ENCODE assay signal across 21 cellular contexts in the genomic region with DNA sequence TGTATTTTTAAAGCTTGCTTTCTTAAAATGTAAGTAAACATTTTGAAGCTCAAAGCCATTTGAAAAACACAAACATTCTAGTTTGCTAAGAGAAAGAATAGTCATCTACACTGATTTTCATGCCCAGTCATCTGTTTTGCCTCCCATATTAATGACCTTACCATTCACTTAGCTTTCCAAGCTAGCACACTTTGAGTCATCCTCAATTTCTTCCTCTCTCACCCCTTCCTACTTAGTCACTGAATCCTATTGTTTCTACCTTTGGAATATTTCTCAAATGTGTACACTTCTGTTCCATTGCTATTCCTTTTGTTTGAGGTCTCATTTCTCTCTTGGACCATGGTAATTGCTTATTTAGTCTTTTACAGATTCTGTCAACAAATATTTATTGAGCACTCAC. TPM values are rescaled to one million over a fixed set of nuclear protein-coding genes. Genes with fewer than 3 reads are reported as not detected.
DNase-seq lines count a peak whose midpoint lies in the region; ATAC-seq and TF ChIP-seq lines count a peak whose summit lies in the region.
"Had no signal": no experiment of that assay in that cellular context is flagged by ENCODE, and none has a peak within 500 bp of the region (broad histone marks: within the 10 kb centered on the region; RNA-seq: fewer than 3 reads in every experiment).

No MANE protein-coding gene starts in this region.

- no peak for ATAC-seq in GM18867 (IDR thresholded peaks at IDR 0.05; ENCODE audit: unreplicated experiment)
- no peak for ATAC-seq in HG03457 (IDR thresholded peaks at IDR 0.05; ENCODE audit: unreplicated experiment)

- DNase-seq in HT1080 (ENCODE audit: low read depth), result peak; percentile 69
- DNase-seq in RKO (ENCODE audit: low spot score), result peak; percentile 59
- peak; percentile 12 for DNase-seq in epithelial cell of proximal tubule (ENCODE audit: low read depth)
- peak; percentile 3 for DNase-seq in skeletal muscle cell (ENCODE audit: low read depth)
- no peak for DNase-seq in DMS114 treated with DMSO at 0.1 percent for 48 hours (lab: John Stamatoyannopoulos, UW; ENCODE audit: unreplicated experiment)
- DNase-seq: AML-193, DMS79, HFFc6, IMR-90, MM.1S, NCI-H1092 treated with DMSO at 0.1 percent for 48 hours, NCI-H146, NCI-H2081 treated with DMSO at 0.1 percent for 48 hours, NCI-H2227 treated with DMSO at 0.1 percent for 48 hours, NCI-H510A treated with DMSO at 0.1 percent for 48 hours, NCI-H774, T-helper 2 cell had no signal

- H3K4me3 ChIP-seq in epithelial cell of proximal tubule (ENCODE audit: low read depth, low read length) (no peak overlapping the region), skeletal muscle cell (ENCODE audit: low read depth, low read length) (no peak overlapping the region)
- H3K4me3 ChIP-seq: SJSA1 had no signal

- no peak for TF ChIP-seq CTCF in epithelial cell of proximal tubule (conservative IDR thresholded peaks at IDR 0.05; ENCODE audit: low read depth, low read length)

RNA-seq across cellular contexts. Expression of gene HS6ST3, which starts 7.3 kb away (rescaled TPM):
- 0.40 and 0.45 TPM in 2 replicates for total RNA-seq in HT1080 (2014; rRNA removed; shearing (Covaris generic))
- 0.34 and 0.52 TPM in 2 replicates for polyA plus RNA-seq in HT1080 (2015; cell fraction: cytosol; rRNA removed)
- 0.43 and 0.48 TPM in 2 replicates for polyA plus RNA-seq in HT1080 (2015; cell fraction: nucleus; rRNA removed)
- total RNA-seq in epithelial cell of proximal tubule, result 0.07 and 0.29 TPM in 2 replicates
- total RNA-seq: G401, HFFc6, IMR-90 had no signal
- polyA plus RNA-seq: IMR-90 had no signal

RNA-seq across cellular contexts. Expression of gene UGGT2, which starts 29.4 kb away (rescaled TPM):
- 18.5 and 24.5 TPM in 2 replicates for total RNA-seq in HT1080 (2014; rRNA removed; shearing (Covaris generic))
- polyA plus RNA-seq in HT1080 (2015; cell fraction: cytosol; rRNA removed), result 17.7 and 21.1 TPM in 2 replicates
- polyA plus RNA-seq in HT1080 (2015; cell fraction: nucleus; rRNA removed), result 130 and 146 TPM in 2 replicates
- 17.4 and 20.1 TPM in 2 replicates for total RNA-seq in epithelial cell of proximal tubule
